ENCODE assay signal across 10 cellular contexts in genomic region chr20:41004561-41005360, GRCh38. TPM values are rescaled to one million over a fixed set of nuclear protein-coding genes. Genes with fewer than 3 reads are reported as not detected.
DNase-seq lines count a peak whose midpoint lies in the region; ATAC-seq and TF ChIP-seq lines count a peak whose summit lies in the region.
"Had no signal": no experiment of that assay in that cellular context is flagged by ENCODE, and none has a peak within 500 bp of the region (broad histone marks: within the 10 kb centered on the region; RNA-seq: fewer than 3 reads in every experiment).

No MANE protein-coding gene starts in this region.

- no peaks in the 10 kb centered on the region for H3K27me3 ChIP-seq in heart left ventricle

- no peaks in the 10 kb centered on the region for H3K9me3 Mint-ChIP-seq in activated CD4-positive, alpha-beta T cell treated with anti-CD3 and anti-CD28 coated beads for 36 hours (ENCODE audit: low read depth)
- no peaks in the 10 kb centered on the region for H3K9me3 Mint-ChIP-seq in activated CD8-positive, alpha-beta T cell treated with anti-CD3 and anti-CD28 coated beads for 36 hours

- no peaks in the 10 kb centered on the region for H3K27me3 Mint-ChIP-seq in activated CD4-positive, alpha-beta T cell treated with anti-CD3 and anti-CD28 coated beads for 36 hours
- no peaks in the 10 kb centered on the region for H3K27me3 Mint-ChIP-seq in activated CD8-positive, alpha-beta T cell treated with anti-CD3 and anti-CD28 coated beads for 36 hours

- H3K4me1 ChIP-seq in heart left ventricle = peaks cover 0 to 65% (median 26%) of the 10 kb centered on the region in 12 donors

- peak overlapping the region; percentile 89 for H3K27ac Mint-ChIP-seq in activated CD4-positive, alpha-beta T cell treated with anti-CD3 and anti-CD28 coated beads for 36 hours
- H3K27ac Mint-ChIP-seq in activated CD8-positive, alpha-beta T cell treated with anti-CD3 and anti-CD28 coated beads for 36 hours = peak overlapping the region; percentile 94

- ATAC-seq in activated CD4-positive, alpha-beta T cell treated with anti-CD3 and anti-CD28 coated beads for 36 hours = peak; percentile 30
- no peak for ATAC-seq in activated CD8-positive, alpha-beta T cell treated with anti-CD3 and anti-CD28 coated beads for 36 hours
- ATAC-seq in heart left ventricle = peak; percentile 27 to 72 (median 64)
- no peak for ATAC-seq in stimulated activated naive CD8-positive, alpha-beta T cell treated with anti-CD3 and anti-CD28 coated beads, Interleukin-15, Interleukin-2, amounts not matched to agents 100 U/mL and 50 U/mL, for 24 hours
- ATAC-seq in GM21447 (IDR thresholded peaks at IDR 0.05; ENCODE audit: unreplicated experiment) = no peak

- H3K36me3 ChIP-seq in heart left ventricle = no peaks in the 10 kb centered on the region

- peak; percentile 59 for DNase-seq in activated CD4-positive, alpha-beta T cell treated with anti-CD3 and anti-CD28 coated beads for 36 hours
- no peak for DNase-seq in activated CD4-positive, alpha-beta T cell treated with anti-CD3 and anti-CD28 coated beads, Interleukin-2, amount 50 U/mL, for 4 hours
- peak; percentile 28 for DNase-seq in activated CD8-positive, alpha-beta T cell treated with anti-CD3 and anti-CD28 coated beads for 36 hours
- peak in 1 of 5 donors; percentile 36 for DNase-seq in heart left ventricle
- DNase-seq in stimulated activated naive CD8-positive, alpha-beta T cell treated with anti-CD3 and anti-CD28 coated beads, Interleukin-15, Interleukin-2, amounts not matched to agents 100 U/mL and 50 U/mL, for 24 hours = peak; percentile 24
- no peak for DNase-seq in NCI-H2029 treated with DMSO at 0.1 percent for 48 hours (lab: John Stamatoyannopoulos, UW)
- no peak for DNase-seq in hepatic stellate cell (ENCODE audit: low spot score)
- DNase-seq: cerebellar nuclear complex, NCI-H510A had no signal

- peaks cover 0 to 12% (median 0%) of the 10 kb centered on the region in 12 donors for H3K9me3 ChIP-seq in heart left ventricle

- TF ChIP-seq CTCF in activated CD8-positive, alpha-beta T cell treated with anti-CD3 and anti-CD28 coated beads for 36 hours (IDR thresholded peaks at IDR 0.05) = no peak
- no peak for TF ChIP-seq CTCF in heart left ventricle (IDR thresholded peaks at IDR 0.05)

- intact Hi-C loops in activated CD4-positive, alpha-beta T cell treated with anti-CD3 and anti-CD28 coated beads for 36 hours (cut with DNase I, micrococcal nuclease) = loop anchor here in 1 of 2 experiments (5.0 kb wide), 1 partner anchor 43 kb away; no protein-coding TSS in a partner anchor
- intact Hi-C loops in activated CD8-positive, alpha-beta T cell treated with anti-CD3 and anti-CD28 coated beads for 36 hours (cut with micrococcal nuclease) = no loop called here
- intact Hi-C loops in heart left ventricle (cut with DNase I) = no loop called here

- 38 to 49% (median 42%) methylated on average over 8 of the region's 8 CpGs for WGBS in heart left ventricle, 4 donors

- H3K27ac ChIP-seq in heart left ventricle = peak overlapping the region; percentile 8 to 73 (median 59)

- peaks cover 40% of the 10 kb centered on the region for H3K4me1 Mint-ChIP-seq in activated CD4-positive, alpha-beta T cell treated with anti-CD3 and anti-CD28 coated beads for 36 hours
- H3K4me1 Mint-ChIP-seq in activated CD8-positive, alpha-beta T cell treated with anti-CD3 and anti-CD28 coated beads for 36 hours (ENCODE audit: low read depth) = peaks cover 29% of the 10 kb centered on the region

- no peak for TF ChIP-seq POLR2A in heart left ventricle (IDR thresholded peaks at IDR 0.05)

- H3K36me3 Mint-ChIP-seq in activated CD4-positive, alpha-beta T cell treated with anti-CD3 and anti-CD28 coated beads for 36 hours (ENCODE audit: low read depth) = no peaks in the 10 kb centered on the region
- no peaks in the 10 kb centered on the region for H3K36me3 Mint-ChIP-seq in activated CD8-positive, alpha-beta T cell treated with anti-CD3 and anti-CD28 coated beads for 36 hours (ENCODE audit: low read depth)

- CTCF ChIA-PET in activated CD4-positive, alpha-beta T cell treated with anti-CD3 and anti-CD28 coated beads for 36 hours (lab: Charles Lee) = interaction anchor here (0.6 to 1.7 kb wide), 3 partner anchors 14 to 1955 kb away, joined by 3 to 12 read pairs (median 3); no protein-coding TSS in a partner anchor
- CTCF ChIA-PET in activated CD8-positive, alpha-beta T cell treated with anti-CD3 and anti-CD28 coated beads for 36 hours (lab: Charles Lee) = interaction anchor here (0.7 to 2.4 kb wide), 4 partner anchors 14 to 90 kb away, joined by 3 to 7 read pairs (median 6); no protein-coding TSS in a partner anchor

- no peak overlapping the region for H3K4me3 ChIP-seq in heart left ventricle

- POLR2A ChIA-PET in activated CD4-positive, alpha-beta T cell treated with anti-CD3 and anti-CD28 coated beads for 36 hours (lab: Charles Lee) = no interaction called here
- POLR2A ChIA-PET in activated CD8-positive, alpha-beta T cell treated with anti-CD3 and anti-CD28 coated beads for 36 hours (lab: Charles Lee) = interaction anchor here (1.0 kb wide), 1 partner anchor 68 kb away, joined by 3 read pairs; no protein-coding TSS in a partner anchor

- no peak overlapping the region for H3K4me3 Mint-ChIP-seq in activated CD4-positive, alpha-beta T cell treated with anti-CD3 and anti-CD28 coated beads for 36 hours
- no peak overlapping the region for H3K4me3 Mint-ChIP-seq in activated CD8-positive, alpha-beta T cell treated with anti-CD3 and anti-CD28 coated beads for 36 hours

RNA-seq across cellular contexts. Expression of gene TOP1, which starts 23.9 kb away (rescaled TPM):
- 100 to 1,000 TPM; 111 to 124 TPM for total RNA-seq in activated CD4-positive, alpha-beta T cell treated with anti-CD3 and anti-CD28 coated beads for 36 hours
- total RNA-seq in activated CD8-positive, alpha-beta T cell treated with anti-CD3 and anti-CD28 coated beads for 36 hours = 10 to 100 TPM; 81.0 to 81.1 TPM
- total RNA-seq in heart left ventricle = 10 to 100 TPM; 15.0 to 32.3 (median 21.8) TPM
- 10 to 100 TPM; 11.6 to 21.4 TPM for polyA plus RNA-seq in heart left ventricle

Comparison
In these comparisons a context has a peak if more than half of its experiments do, and no peak if none do; other contexts are left out.
1. DNase-seq: peak in activated CD4-positive, alpha-beta T cell treated with anti-CD3 and anti-CD28 coated beads for 36 hours (single experiment), activated CD8-positive, alpha-beta T cell treated with anti-CD3 and anti-CD28 coated beads for 36 hours (single experiment) and stimulated activated naive CD8-positive, alpha-beta T cell treated with anti-CD3 and anti-CD28 coated beads, Interleukin-15, Interleukin-2, amounts not matched to agents 100 U/mL and 50 U/mL, for 24 hours (single experiment); none in activated CD4-positive, alpha-beta T cell treated with anti-CD3 and anti-CD28 coated beads, Interleukin-2, amount 50 U/mL, for 4 hours (0 of 2), NCI-H2029 treated with DMSO at 0.1 percent for 48 hours (single experiment) and hepatic stellate cell (single experiment).
2. ATAC-seq: peak in activated CD4-positive, alpha-beta T cell treated with anti-CD3 and anti-CD28 coated beads for 36 hours (single experiment) and heart left ventricle (4 of 4); none in activated CD8-positive, alpha-beta T cell treated with anti-CD3 and anti-CD28 coated beads for 36 hours (single experiment), stimulated activated naive CD8-positive, alpha-beta T cell treated with anti-CD3 and anti-CD28 coated beads, Interleukin-15, Interleukin-2, amounts not matched to agents 100 U/mL and 50 U/mL, for 24 hours (single experiment) and GM21447 (single experiment).